ENCODE assay signal across 8 cellular contexts in genomic region chr18:11752116-11752911, GRCh38.
A peak's percentile ranks its signal among the peaks of the same experiment; 100 is the strongest.
DNase-seq lines count a peak whose midpoint lies in the region; ATAC-seq lines count a peak whose summit lies in the region.

No MANE protein-coding gene starts in this region.

- H3K4me1 Mint-ChIP-seq in T-helper 2 cell treated with Interferon-gamma antibody and Interleukin-4, amounts not matched to agents 5 μg/mL and 100 μg/mL, for 36 hours (ENCODE audit: low read depth), result peaks cover 5% of the 10 kb centered on the region
- peaks cover 5% of the 10 kb centered on the region for H3K4me1 Mint-ChIP-seq in activated T-helper 2 cell treated with anti-CD3 and anti-CD28 coated beads, Interferon-gamma antibody, Interleukin-2, Interleukin-4, amounts not matched to agents 10 μg/mL and 5 μg/mL and 100 μg/mL, durations not matched to agents 14 hours and 24 hours and 36 hours (ENCODE audit: low read depth)
- peaks cover 6% of the 10 kb centered on the region for H3K4me1 Mint-ChIP-seq in stimulated activated memory B cell treated with anti-CD40 and anti-IgM and Interleukin-4, amounts not matched to agents 10 μg/mL and 1 μg/mL and 100 μg/mL, for 72 hours

- no peaks in the 10 kb centered on the region for H3K9me3 ChIP-seq in iPS-18c (ENCODE audit: control insufficient read depth, insufficient read depth, low read length)

- H3K4me3 ChIP-seq in iPS-18c (ENCODE audit: insufficient read depth, low read depth, low read length), result peak overlapping the region; percentile 60

- H3K9me3 Mint-ChIP-seq in T-helper 2 cell treated with Interferon-gamma antibody and Interleukin-4, amounts not matched to agents 5 μg/mL and 100 μg/mL, for 36 hours, result no peaks in the 10 kb centered on the region
- no peaks in the 10 kb centered on the region for H3K9me3 Mint-ChIP-seq in activated T-helper 2 cell treated with anti-CD3 and anti-CD28 coated beads, Interferon-gamma antibody, Interleukin-2, Interleukin-4, amounts not matched to agents 10 μg/mL and 5 μg/mL and 100 μg/mL, durations not matched to agents 14 hours and 24 hours and 36 hours
- H3K9me3 Mint-ChIP-seq in stimulated activated memory B cell treated with anti-CD40 and anti-IgM and Interleukin-4, amounts not matched to agents 10 μg/mL and 1 μg/mL and 100 μg/mL, for 72 hours, result no peaks in the 10 kb centered on the region

- no peaks in the 10 kb centered on the region for H3K36me3 Mint-ChIP-seq in T-helper 2 cell treated with Interferon-gamma antibody and Interleukin-4, amounts not matched to agents 5 μg/mL and 100 μg/mL, for 36 hours (ENCODE audit: low read depth)
- no peaks in the 10 kb centered on the region for H3K36me3 Mint-ChIP-seq in activated T-helper 2 cell treated with anti-CD3 and anti-CD28 coated beads, Interferon-gamma antibody, Interleukin-2, Interleukin-4, amounts not matched to agents 10 μg/mL and 5 μg/mL and 100 μg/mL, durations not matched to agents 14 hours and 24 hours and 36 hours (ENCODE audit: low read depth)
- no peaks in the 10 kb centered on the region for H3K36me3 Mint-ChIP-seq in stimulated activated memory B cell treated with anti-CD40 and anti-IgM and Interleukin-4, amounts not matched to agents 10 μg/mL and 1 μg/mL and 100 μg/mL, for 72 hours

- peaks cover 64% of the 10 kb centered on the region for H3K27me3 Mint-ChIP-seq in T-helper 2 cell treated with Interferon-gamma antibody and Interleukin-4, amounts not matched to agents 5 μg/mL and 100 μg/mL, for 36 hours (ENCODE audit: low read depth)
- peaks cover 58% of the 10 kb centered on the region for H3K27me3 Mint-ChIP-seq in activated T-helper 2 cell treated with anti-CD3 and anti-CD28 coated beads, Interferon-gamma antibody, Interleukin-2, Interleukin-4, amounts not matched to agents 10 μg/mL and 5 μg/mL and 100 μg/mL, durations not matched to agents 14 hours and 24 hours and 36 hours (ENCODE audit: low read depth)
- peaks cover 59% of the 10 kb centered on the region for H3K27me3 Mint-ChIP-seq in stimulated activated memory B cell treated with anti-CD40 and anti-IgM and Interleukin-4, amounts not matched to agents 10 μg/mL and 1 μg/mL and 100 μg/mL, for 72 hours

- peak overlapping the region; percentile 80 for H3K4me3 Mint-ChIP-seq in T-helper 2 cell treated with Interferon-gamma antibody and Interleukin-4, amounts not matched to agents 5 μg/mL and 100 μg/mL, for 36 hours
- H3K4me3 Mint-ChIP-seq in activated T-helper 2 cell treated with anti-CD3 and anti-CD28 coated beads, Interferon-gamma antibody, Interleukin-2, Interleukin-4, amounts not matched to agents 10 μg/mL and 5 μg/mL and 100 μg/mL, durations not matched to agents 14 hours and 24 hours and 36 hours (ENCODE audit: low read depth), result peak overlapping the region; percentile 66
- peak overlapping the region; percentile 55 for H3K4me3 Mint-ChIP-seq in stimulated activated memory B cell treated with anti-CD40 and anti-IgM and Interleukin-4, amounts not matched to agents 10 μg/mL and 1 μg/mL and 100 μg/mL, for 72 hours

- intact Hi-C loops in activated T-helper 2 cell treated with anti-CD3 and anti-CD28 coated beads, Interferon-gamma antibody, Interleukin-2, Interleukin-4, amounts not matched to agents 10 μg/mL and 5 μg/mL and 100 μg/mL, durations not matched to agents 14 hours and 24 hours and 36 hours (cut with micrococcal nuclease), result no loop called here

- peak; percentile 23 for DNase-seq in T-helper 2 cell treated with Interferon-gamma antibody and Interleukin-4, amounts not matched to agents 5 μg/mL and 100 μg/mL, for 36 hours (ENCODE audit: low spot score)
- DNase-seq in T-helper 2 cell (no peak), SW480 (ENCODE audit: low spot score) (no peak)
- no peak for DNase-seq in activated T-helper 2 cell treated with anti-CD3 and anti-CD28 coated beads, Interferon-gamma antibody, Interleukin-2, Interleukin-4, amounts not matched to agents 10 μg/mL and 5 μg/mL and 100 μg/mL, durations not matched to agents 14 hours and 24 hours and 36 hours (ENCODE audit: low spot score)
- no peak for DNase-seq in stimulated activated CD4-positive, alpha-beta T cell treated with anti-CD3 and anti-CD28 coated beads, Interleukin-2, amount 100 ng/mL, for 48 hours

- no peak overlapping the region for H3K27ac Mint-ChIP-seq in T-helper 2 cell treated with Interferon-gamma antibody and Interleukin-4, amounts not matched to agents 5 μg/mL and 100 μg/mL, for 36 hours
- H3K27ac Mint-ChIP-seq in activated T-helper 2 cell treated with anti-CD3 and anti-CD28 coated beads, Interferon-gamma antibody, Interleukin-2, Interleukin-4, amounts not matched to agents 10 μg/mL and 5 μg/mL and 100 μg/mL, durations not matched to agents 14 hours and 24 hours and 36 hours, result no peak overlapping the region
- no peak overlapping the region for H3K27ac Mint-ChIP-seq in stimulated activated memory B cell treated with anti-CD40 and anti-IgM and Interleukin-4, amounts not matched to agents 10 μg/mL and 1 μg/mL and 100 μg/mL, for 72 hours

- ATAC-seq in stimulated activated memory B cell treated with anti-CD40 and anti-IgM and Interleukin-4, amounts not matched to agents 10 μg/mL and 1 μg/mL and 100 μg/mL, for 72 hours, result peak; percentile 64
- ATAC-seq in GM21526 (IDR thresholded peaks at IDR 0.05; ENCODE audit: low FRiP score, unreplicated experiment), result no peak
